ENCODE assay signal across 1 cellular context in genomic region chr19:11378319-11379189, GRCh38.
TF ChIP-seq lines count a peak whose summit lies in the region.

No MANE protein-coding gene starts in this region.

TF ChIP-seq in HepG2, 621 proteins besides CTCF, POLR2A, EP300 and RAD21 (continued from another document):
- TF ChIP-seq ZNF597 (CRISPR knock-in tag; IDR thresholded peaks at IDR 0.05) (no peak), ZNF687 (CRISPR knock-in tag; IDR thresholded peaks at IDR 0.05) (peak; percentile 66), HNRNPL (IDR thresholded peaks at IDR 0.05; ENCODE audit: low read depth, low read length) (peak; percentile 62; the same call in 1 of the 2 replicates), SOX6 (IDR thresholded peaks at IDR 0.05) (no peak), SOX6 (CRISPR knock-in tag; IDR thresholded peaks at IDR 0.05) (no peak), ZBTB25 (CRISPR knock-in tag; IDR thresholded peaks at IDR 0.05) (no peak), ZNF883 (CRISPR knock-in tag; IDR thresholded peaks at IDR 0.05; ENCODE audit: not compliant biosample characterization) (peak; percentile 69), ZNF337 (CRISPR knock-in tag; IDR thresholded peaks at IDR 0.05; ENCODE audit: borderline replicate concordance, low read depth) (no peak), ATF6 (CRISPR knock-in tag; conservative IDR thresholded peaks at IDR 0.05) (no peak), REPIN1 (CRISPR knock-in tag; IDR thresholded peaks at IDR 0.05; ENCODE audit: borderline replicate concordance, low read depth) (0 out of 2 replicates have a peak, but pooled peaks have one; percentile 52), AGO1 (IDR thresholded peaks at IDR 0.05; ENCODE audit: low read depth, low read length, poor library complexity, severe bottlenecking) (no peak), TGIF2 (CRISPR knock-in tag; IDR thresholded peaks at IDR 0.05) (no peak), ZNF260 (CRISPR knock-in tag; IDR thresholded peaks at IDR 0.05; ENCODE audit: borderline replicate concordance, low read depth) (no peak), ZBTB7B (CRISPR knock-in tag; IDR thresholded peaks at IDR 0.05) (peak; percentile 31; the same call in 1 of the 2 replicates), MEIS2 (CRISPR knock-in tag; IDR thresholded peaks at IDR 0.05) (no peak), TAF15 (IDR thresholded peaks at IDR 0.05; ENCODE audit: low read depth, low read length, poor library complexity, severe bottlenecking) (no peak), AGO2 (optimal IDR thresholded peaks at IDR 0.05; ENCODE audit: low read depth, low read length) (peak; percentile 41), SRSF9 (IDR thresholded peaks at IDR 0.05; ENCODE audit: borderline replicate concordance, insufficient read depth, low read depth, low read length, poor library complexity, severe bottlenecking) (no peak), ZFX (CRISPR knock-in tag; IDR thresholded peaks at IDR 0.05; ENCODE audit: low read depth) (peak; percentile 37; the same call in 1 of the 2 replicates), ARID2 (CRISPR knock-in tag; IDR thresholded peaks at IDR 0.05; ENCODE audit: borderline replicate concordance) (no peak), TAF1 (CRISPR knock-in tag; IDR thresholded peaks at IDR 0.05) (0 out of 2 replicates have a peak, but pooled peaks have one; percentile 10), SNAPC4 (CRISPR knock-in tag; IDR thresholded peaks at IDR 0.05) (no peak), SAP130 (CRISPR knock-in tag; IDR thresholded peaks at IDR 0.05; ENCODE audit: low read depth) (peak; percentile 24; the same call in 1 of the 2 replicates), PHB2 (IDR thresholded peaks at IDR 0.05; ENCODE audit: partially characterized antibody) (no peak), ZNF574 (CRISPR knock-in tag; IDR thresholded peaks at IDR 0.05) (peak; percentile 35), TOE1 (CRISPR knock-in tag; IDR thresholded peaks at IDR 0.05) (no peak), CENPBD1 (CRISPR knock-in tag; IDR thresholded peaks at IDR 0.05; ENCODE audit: borderline replicate concordance, low read depth) (no peak), ZFY (CRISPR knock-in tag; IDR thresholded peaks at IDR 0.05) (no peak), ZNF691 (CRISPR knock-in tag; IDR thresholded peaks at IDR 0.05; ENCODE audit: borderline replicate concordance, low read depth) (0 out of 2 replicates have a peak, but pooled peaks have one; percentile 24), SAFB2 (CRISPR knock-in tag; IDR thresholded peaks at IDR 0.05; ENCODE audit: borderline replicate concordance, low read depth) (no peak), E2F2 (CRISPR knock-in tag; IDR thresholded peaks at IDR 0.05; ENCODE audit: borderline replicate concordance) (no peak), AHR (CRISPR knock-in tag; IDR thresholded peaks at IDR 0.05) (0 out of 2 replicates have a peak, but pooled peaks have one; percentile 66), ZGPAT (CRISPR knock-in tag; IDR thresholded peaks at IDR 0.05) (0 out of 2 replicates have a peak, but pooled peaks have one; percentile 41), TEAD3 (CRISPR knock-in tag; optimal IDR thresholded peaks at IDR 0.05; ENCODE audit: borderline replicate concordance) (peak; percentile 42), SALL1 (CRISPR knock-in tag; IDR thresholded peaks at IDR 0.05) (no peak), WIZ (CRISPR knock-in tag; IDR thresholded peaks at IDR 0.05) (no peak), LCORL (IDR thresholded peaks at IDR 0.05) (no peak), LCORL (CRISPR knock-in tag; IDR thresholded peaks at IDR 0.05) (no peak), RFX3 (CRISPR knock-in tag; IDR thresholded peaks at IDR 0.05) (no peak)
